2 cellular contexts compared by ENCODE assay signal in the genomic region with DNA sequence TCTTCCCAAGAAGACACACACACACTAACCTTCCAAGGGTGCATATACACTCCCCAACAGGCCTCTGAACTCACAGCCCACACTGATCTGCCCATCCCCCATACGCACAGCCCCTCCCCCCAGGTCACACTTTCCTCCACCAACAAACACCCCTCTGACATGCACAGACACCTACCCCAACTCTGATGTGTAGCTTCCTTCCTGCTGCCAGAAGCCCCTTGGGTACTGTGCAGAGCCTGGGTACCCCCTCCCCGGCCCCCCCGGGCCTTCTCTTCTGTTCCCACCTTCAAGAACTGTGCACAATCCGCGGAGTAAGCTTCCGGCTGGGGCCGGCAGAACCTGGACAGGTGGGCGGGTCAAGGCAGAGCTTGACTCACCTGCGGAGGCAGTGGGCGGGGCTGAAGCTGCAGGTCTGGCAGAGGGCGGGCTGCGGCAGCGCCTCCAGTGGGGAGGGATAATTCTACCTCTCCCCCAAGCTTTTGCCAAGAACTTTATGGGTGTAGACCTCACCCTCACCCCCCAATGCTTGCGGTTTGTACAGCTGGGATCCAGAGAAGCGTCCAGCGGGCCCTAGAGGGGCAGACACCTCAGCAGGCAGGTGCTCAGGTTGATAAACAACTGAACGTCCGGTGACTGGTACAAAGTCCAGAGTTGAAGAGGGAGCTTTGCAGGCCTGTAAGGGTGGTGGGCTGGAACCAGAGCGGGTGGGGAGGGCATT.
A peak's percentile ranks its signal among the peaks of the same experiment; 100 is the strongest.
TF ChIP-seq lines count a peak whose summit lies in the region.

Gene C1orf210, minus strand, starts transcription at position 313 of the 718 bp plus-strand sequence. CDS start 2,311 bp downstream, outside the sequence.

TF ChIP-seq in K562, 482 proteins besides CTCF, POLR2A, EP300 and RAD21 (continues in another document):
- no peak for TF ChIP-seq LEF1 (IDR thresholded peaks at IDR 0.05)
- no peak for TF ChIP-seq XRCC5 (IDR thresholded peaks at IDR 0.05; ENCODE audit: low read depth, low read length)
- TF ChIP-seq CBFA2T3 (IDR thresholded peaks at IDR 0.05), result peak; percentile 28
- no peak for TF ChIP-seq ZNF398 (CRISPR knock-in tag; IDR thresholded peaks at IDR 0.05)
- TF ChIP-seq, protein P1, sequence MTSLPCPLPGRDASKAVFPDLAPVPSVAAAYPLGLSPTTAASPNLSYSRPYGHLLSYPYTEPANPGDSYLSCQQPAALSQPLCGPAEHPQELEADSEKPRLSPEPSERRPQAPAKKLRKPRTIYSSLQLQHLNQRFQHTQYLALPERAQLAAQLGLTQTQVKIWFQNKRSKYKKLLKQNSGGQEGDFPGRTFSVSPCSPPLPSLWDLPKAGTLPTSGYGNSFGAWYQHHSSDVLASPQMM (CRISPR knock-in tag; IDR thresholded peaks at IDR 0.05), result no peak
- no peak for TF ChIP-seq NR1H2 (CRISPR knock-in tag; IDR thresholded peaks at IDR 0.05)
- no peak for TF ChIP-seq TAF1 (IDR thresholded peaks at IDR 0.05; ENCODE audit: control insufficient read depth, extremely low read depth, insufficient read depth, low read length, severe bottlenecking)
- TF ChIP-seq ZNF717 (CRISPR knock-in tag; IDR thresholded peaks at IDR 0.05), result no peak
- no peak for TF ChIP-seq RCOR1 (IDR thresholded peaks at IDR 0.05; ENCODE audit: borderline replicate concordance in 1 of 2, low read depth in 2 of 2, low read length in 2 of 2)
- TF ChIP-seq HMG20B (CRISPR knock-in tag; IDR thresholded peaks at IDR 0.05), result no peak
- TF ChIP-seq CEBPB (tag; IDR thresholded peaks at IDR 0.05), result no peak
- TF ChIP-seq CUX1 (CRISPR knock-in tag; IDR thresholded peaks at IDR 0.05), result no peak
- no peak for TF ChIP-seq GMEB1 (CRISPR knock-in tag; IDR thresholded peaks at IDR 0.05)

TF ChIP-seq in HepG2, 621 proteins besides CTCF, POLR2A, EP300 and RAD21 (continues in another document):
- TF ChIP-seq, protein P2, sequence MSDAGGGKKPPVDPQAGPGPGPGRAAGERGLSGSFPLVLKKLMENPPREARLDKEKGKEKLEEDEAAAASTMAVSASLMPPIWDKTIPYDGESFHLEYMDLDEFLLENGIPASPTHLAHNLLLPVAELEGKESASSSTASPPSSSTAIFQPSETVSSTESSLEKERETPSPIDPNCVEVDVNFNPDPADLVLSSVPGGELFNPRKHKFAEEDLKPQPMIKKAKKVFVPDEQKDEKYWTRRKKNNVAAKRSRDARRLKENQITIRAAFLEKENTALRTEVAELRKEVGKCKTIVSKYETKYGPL (CRISPR knock-in tag; IDR thresholded peaks at IDR 0.05), result no peak
- TF ChIP-seq, protein P3, sequence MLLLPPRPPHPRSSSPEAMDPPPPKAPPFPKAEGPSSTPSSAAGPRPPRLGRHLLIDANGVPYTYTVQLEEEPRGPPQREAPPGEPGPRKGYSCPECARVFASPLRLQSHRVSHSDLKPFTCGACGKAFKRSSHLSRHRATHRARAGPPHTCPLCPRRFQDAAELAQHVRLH (CRISPR knock-in tag; IDR thresholded peaks at IDR 0.05; ENCODE audit: borderline replicate concordance, low read depth), result no peak
- TF ChIP-seq KDM5B (CRISPR knock-in tag; IDR thresholded peaks at IDR 0.05; ENCODE audit: borderline replicate concordance), result no peak; the same call in 1 of the 2 replicates
- no peak for TF ChIP-seq KLF11 (CRISPR knock-in tag; IDR thresholded peaks at IDR 0.05)
- TF ChIP-seq ZNF7 (CRISPR knock-in tag; IDR thresholded peaks at IDR 0.05), result no peak
- no peak for TF ChIP-seq NAIF1 (CRISPR knock-in tag; IDR thresholded peaks at IDR 0.05; ENCODE audit: borderline replicate concordance)
- TF ChIP-seq ZNF749 (CRISPR knock-in tag; IDR thresholded peaks at IDR 0.05; ENCODE audit: borderline replicate concordance), result peak; percentile 44; the same call in 1 of the 2 replicates
- no peak for TF ChIP-seq ZNF761 (CRISPR knock-in tag; conservative IDR thresholded peaks at IDR 0.05)
- TF ChIP-seq MTA1 (CRISPR knock-in tag; IDR thresholded peaks at IDR 0.05; ENCODE audit: borderline replicate concordance), result peak; percentile 49; the same call in 1 of the 2 replicates
- TF ChIP-seq, protein P4, sequence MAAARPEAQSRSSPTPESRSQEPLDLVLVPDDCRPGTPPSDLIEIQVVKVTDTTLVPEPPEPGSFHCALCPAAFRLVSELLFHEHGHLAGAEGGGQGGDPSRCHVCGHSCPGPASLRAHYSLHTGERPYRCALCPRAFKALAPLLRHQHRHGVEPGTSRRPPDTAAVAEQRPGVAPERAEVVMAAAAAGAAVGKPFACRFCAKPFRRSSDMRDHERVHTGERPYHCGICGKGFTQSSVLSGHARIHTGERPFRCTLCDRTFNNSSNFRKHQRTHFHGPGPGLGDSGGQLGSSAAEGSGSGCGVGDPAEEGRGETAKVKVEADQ (CRISPR knock-in tag; IDR thresholded peaks at IDR 0.05; ENCODE audit: borderline replicate concordance), result no peak
- TF ChIP-seq ZGPAT (CRISPR knock-in tag; IDR thresholded peaks at IDR 0.05), result peak; percentile 28; the same call in 1 of the 2 replicates
- no peak for TF ChIP-seq MATR3 (CRISPR knock-in tag; IDR thresholded peaks at IDR 0.05)
- peak; percentile 45; the same call in 1 of the 2 replicates for TF ChIP-seq ZSCAN31 (CRISPR knock-in tag; IDR thresholded peaks at IDR 0.05; ENCODE audit: low read depth)
- no peak for TF ChIP-seq RAD51 (IDR thresholded peaks at IDR 0.05; ENCODE audit: borderline replicate concordance)
- TF ChIP-seq SUZ12 (IDR thresholded peaks at IDR 0.05; ENCODE audit: low read depth, low read length), result no peak
- TF ChIP-seq SKI (IDR thresholded peaks at IDR 0.05; ENCODE audit: partially characterized antibody), result no peak
- TF ChIP-seq ZSCAN9 (CRISPR knock-in tag; IDR thresholded peaks at IDR 0.05; ENCODE audit: borderline replicate concordance), result no peak
- TF ChIP-seq NFE2 (CRISPR knock-in tag; IDR thresholded peaks at IDR 0.05), result no peak
- peak; percentile 88; the same call in 1 of the 2 replicates for TF ChIP-seq ZNF850 (CRISPR knock-in tag; conservative IDR thresholded peaks at IDR 0.05)
- peak; percentile 48; the same call in 1 of the 2 replicates for TF ChIP-seq ZNF430 (CRISPR knock-in tag; IDR thresholded peaks at IDR 0.05)
- no peak for TF ChIP-seq CCDC6 (CRISPR knock-in tag; IDR thresholded peaks at IDR 0.05)
- no peak for TF ChIP-seq THYN1 (CRISPR knock-in tag; IDR thresholded peaks at IDR 0.05; ENCODE audit: borderline replicate concordance, low read depth)
- TF ChIP-seq RARA (CRISPR knock-in tag; IDR thresholded peaks at IDR 0.05), result peak; percentile 52; the same call in 1 of the 2 replicates
- no peak for TF ChIP-seq ZKSCAN1 (IDR thresholded peaks at IDR 0.05; ENCODE audit: low read length)
- TF ChIP-seq EHMT2 (IDR thresholded peaks at IDR 0.05; ENCODE audit: borderline replicate concordance, low read depth, low read length), result no peak
- TF ChIP-seq CBX5 (CRISPR knock-in tag; IDR thresholded peaks at IDR 0.05; ENCODE audit: borderline replicate concordance), result no peak
- TF ChIP-seq ATRX (CRISPR knock-in tag; IDR thresholded peaks at IDR 0.05; ENCODE audit: borderline replicate concordance), result no peak
- no peak for TF ChIP-seq KAT2B (IDR thresholded peaks at IDR 0.05; ENCODE audit: borderline replicate concordance, low read depth, low read length)
- no peak for TF ChIP-seq ZBTB38 (CRISPR knock-in tag; IDR thresholded peaks at IDR 0.05)
- TF ChIP-seq ZNF264 (CRISPR knock-in tag; IDR thresholded peaks at IDR 0.05), result no peak
- no peak for TF ChIP-seq MBNL3 (CRISPR knock-in tag; conservative IDR thresholded peaks at IDR 0.05)
- TF ChIP-seq SP5 (CRISPR knock-in tag; IDR thresholded peaks at IDR 0.05; ENCODE audit: borderline replicate concordance, low read depth), result peak; percentile 61; the same call in 1 of the 2 replicates
- TF ChIP-seq POGZ (CRISPR knock-in tag; IDR thresholded peaks at IDR 0.05), result 0 out of 2 replicates have a peak, but pooled peaks have one; percentile 18
- 0 out of 2 replicates have a peak, but pooled peaks have one; percentile 35 for TF ChIP-seq ZNF558 (CRISPR knock-in tag; IDR thresholded peaks at IDR 0.05; ENCODE audit: borderline replicate concordance)
- no peak for TF ChIP-seq PHF20 (CRISPR knock-in tag; IDR thresholded peaks at IDR 0.05)
- TF ChIP-seq PPARG (CRISPR knock-in tag; conservative IDR thresholded peaks at IDR 0.05), result no peak
- TF ChIP-seq, protein P5, sequence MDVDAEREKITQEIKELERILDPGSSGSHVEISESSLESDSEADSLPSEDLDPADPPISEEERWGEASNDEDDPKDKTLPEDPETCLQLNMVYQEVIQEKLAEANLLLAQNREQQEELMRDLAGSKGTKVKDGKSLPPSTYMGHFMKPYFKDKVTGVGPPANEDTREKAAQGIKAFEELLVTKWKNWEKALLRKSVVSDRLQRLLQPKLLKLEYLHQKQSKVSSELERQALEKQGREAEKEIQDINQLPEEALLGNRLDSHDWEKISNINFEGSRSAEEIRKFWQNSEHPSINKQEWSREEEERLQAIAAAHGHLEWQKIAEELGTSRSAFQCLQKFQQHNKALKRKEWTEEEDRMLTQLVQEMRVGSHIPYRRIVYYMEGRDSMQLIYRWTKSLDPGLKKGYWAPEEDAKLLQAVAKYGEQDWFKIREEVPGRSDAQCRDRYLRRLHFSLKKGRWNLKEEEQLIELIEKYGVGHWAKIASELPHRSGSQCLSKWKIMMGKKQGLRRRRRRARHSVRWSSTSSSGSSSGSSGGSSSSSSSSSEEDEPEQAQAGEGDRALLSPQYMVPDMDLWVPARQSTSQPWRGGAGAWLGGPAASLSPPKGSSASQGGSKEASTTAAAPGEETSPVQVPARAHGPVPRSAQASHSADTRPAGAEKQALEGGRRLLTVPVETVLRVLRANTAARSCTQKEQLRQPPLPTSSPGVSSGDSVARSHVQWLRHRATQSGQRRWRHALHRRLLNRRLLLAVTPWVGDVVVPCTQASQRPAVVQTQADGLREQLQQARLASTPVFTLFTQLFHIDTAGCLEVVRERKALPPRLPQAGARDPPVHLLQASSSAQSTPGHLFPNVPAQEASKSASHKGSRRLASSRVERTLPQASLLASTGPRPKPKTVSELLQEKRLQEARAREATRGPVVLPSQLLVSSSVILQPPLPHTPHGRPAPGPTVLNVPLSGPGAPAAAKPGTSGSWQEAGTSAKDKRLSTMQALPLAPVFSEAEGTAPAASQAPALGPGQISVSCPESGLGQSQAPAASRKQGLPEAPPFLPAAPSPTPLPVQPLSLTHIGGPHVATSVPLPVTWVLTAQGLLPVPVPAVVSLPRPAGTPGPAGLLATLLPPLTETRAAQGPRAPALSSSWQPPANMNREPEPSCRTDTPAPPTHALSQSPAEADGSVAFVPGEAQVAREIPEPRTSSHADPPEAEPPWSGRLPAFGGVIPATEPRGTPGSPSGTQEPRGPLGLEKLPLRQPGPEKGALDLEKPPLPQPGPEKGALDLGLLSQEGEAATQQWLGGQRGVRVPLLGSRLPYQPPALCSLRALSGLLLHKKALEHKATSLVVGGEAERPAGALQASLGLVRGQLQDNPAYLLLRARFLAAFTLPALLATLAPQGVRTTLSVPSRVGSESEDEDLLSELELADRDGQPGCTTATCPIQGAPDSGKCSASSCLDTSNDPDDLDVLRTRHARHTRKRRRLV (CRISPR knock-in tag; IDR thresholded peaks at IDR 0.05), result no peak
- 0 out of 2 replicates have a peak, but pooled peaks have one; percentile 25 for TF ChIP-seq ZNF232 (CRISPR knock-in tag; IDR thresholded peaks at IDR 0.05; ENCODE audit: borderline replicate concordance)
- TF ChIP-seq ZMAT3 (CRISPR knock-in tag; conservative IDR thresholded peaks at IDR 0.05), result peak; percentile 62
- no peak for TF ChIP-seq MIER3 (CRISPR knock-in tag; IDR thresholded peaks at IDR 0.05; ENCODE audit: borderline replicate concordance)
- no peak for TF ChIP-seq ZNF724P (CRISPR knock-in tag; IDR thresholded peaks at IDR 0.05; ENCODE audit: borderline replicate concordance)
- no peak for TF ChIP-seq ZBTB42 (CRISPR knock-in tag; IDR thresholded peaks at IDR 0.05)
- TF ChIP-seq ZNF512B (CRISPR knock-in tag; IDR thresholded peaks at IDR 0.05; ENCODE audit: borderline replicate concordance), result peak; percentile 82; the same call in 1 of the 2 replicates
- TF ChIP-seq ZNF296 (CRISPR knock-in tag; conservative IDR thresholded peaks at IDR 0.05), result no peak
- no peak for TF ChIP-seq ZNF12 (CRISPR knock-in tag; IDR thresholded peaks at IDR 0.05)
- TF ChIP-seq ZNF816 (CRISPR knock-in tag; IDR thresholded peaks at IDR 0.05; ENCODE audit: borderline replicate concordance), result 0 out of 2 replicates have a peak, but pooled peaks have one; percentile 48
- TF ChIP-seq ZNF180 (CRISPR knock-in tag; IDR thresholded peaks at IDR 0.05; ENCODE audit: borderline replicate concordance, low read depth), result no peak
- TF ChIP-seq, protein P6, sequence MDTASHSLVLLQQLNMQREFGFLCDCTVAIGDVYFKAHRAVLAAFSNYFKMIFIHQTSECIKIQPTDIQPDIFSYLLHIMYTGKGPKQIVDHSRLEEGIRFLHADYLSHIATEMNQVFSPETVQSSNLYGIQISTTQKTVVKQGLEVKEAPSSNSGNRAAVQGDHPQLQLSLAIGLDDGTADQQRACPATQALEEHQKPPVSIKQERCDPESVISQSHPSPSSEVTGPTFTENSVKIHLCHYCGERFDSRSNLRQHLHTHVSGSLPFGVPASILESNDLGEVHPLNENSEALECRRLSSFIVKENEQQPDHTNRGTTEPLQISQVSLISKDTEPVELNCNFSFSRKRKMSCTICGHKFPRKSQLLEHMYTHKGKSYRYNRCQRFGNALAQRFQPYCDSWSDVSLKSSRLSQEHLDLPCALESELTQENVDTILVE (CRISPR knock-in tag; IDR thresholded peaks at IDR 0.05), result no peak
- no peak for TF ChIP-seq NFIB (CRISPR knock-in tag; IDR thresholded peaks at IDR 0.05; ENCODE audit: borderline replicate concordance)
